12 cellular contexts compared by ENCODE assay signal in the genomic region with DNA sequence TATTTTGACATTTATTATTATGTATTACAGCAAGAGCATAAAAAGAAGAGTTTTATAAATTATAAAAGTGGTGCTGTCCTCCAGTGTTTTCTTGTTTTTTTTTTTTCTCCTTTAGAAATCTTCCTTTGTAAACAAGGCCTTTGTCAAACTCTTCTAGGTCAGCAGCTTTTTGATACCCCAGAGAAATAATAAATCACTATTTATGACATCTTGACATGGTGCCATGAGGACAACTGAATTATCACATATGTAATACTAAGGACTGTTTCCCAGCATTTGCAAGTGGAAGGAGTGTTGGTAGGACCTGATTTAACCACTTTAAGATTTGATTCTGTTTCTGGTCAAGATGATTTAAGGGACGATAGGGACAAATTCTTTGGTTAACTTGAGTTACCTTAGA. TPM values are rescaled to one million over a fixed set of nuclear protein-coding genes. Genes with fewer than 3 reads are reported as not detected.
A peak's percentile ranks its signal among the peaks of the same experiment; 100 is the strongest.
DNase-seq lines count a peak whose midpoint lies in the region; ATAC-seq and TF ChIP-seq lines count a peak whose summit lies in the region.
"Had no signal": no experiment of that assay in that cellular context is flagged by ENCODE, and none has a peak within 500 bp of the region (broad histone marks: within the 10 kb centered on the region; RNA-seq: fewer than 3 reads in every experiment).

No MANE protein-coding gene starts in this region.

- peaks cover 4% of the 10 kb centered on the region for H3K27me3 Mint-ChIP-seq in activated naive CD4-positive, alpha-beta T cell treated with anti-CD3 and anti-CD28 coated beads, Interleukin-2, amount 10 ng/mL, durations not matched to agents 7 days and 5 days
- H3K27me3 Mint-ChIP-seq in T-cell: no peaks in the 10 kb centered on the region

- H3K36me3 ChIP-seq in gastroesophageal sphincter (no peaks in the 10 kb centered on the region), thymus (ENCODE audit: control insufficient read depth, insufficient read depth) (no peaks in the 10 kb centered on the region)
- H3K36me3 ChIP-seq: esophagus squamous epithelium had no signal

- no peak for TF ChIP-seq EP300 in gastroesophageal sphincter (IDR thresholded peaks at IDR 0.05)

- H3K9me3 ChIP-seq in gastroesophageal sphincter (no peaks in the 10 kb centered on the region), thymus (ENCODE audit: control insufficient read depth) (no peaks in the 10 kb centered on the region)
- H3K9me3 ChIP-seq: esophagus squamous epithelium had no signal

- no peak for TF ChIP-seq POLR2A in gastroesophageal sphincter (IDR thresholded peaks at IDR 0.05)

- POLR2A ChIA-PET in T-cell (lab: Charles Lee): interaction anchor here in 1 of 2 donors (0.6 kb wide), 1 partner anchor 73 kb away, joined by 3 read pairs; no protein-coding TSS in a partner anchor

- no peaks in the 10 kb centered on the region for H3K9me3 Mint-ChIP-seq in activated naive CD4-positive, alpha-beta T cell treated with anti-CD3 and anti-CD28 coated beads, Interleukin-2, amount 10 ng/mL, durations not matched to agents 7 days and 5 days
- H3K9me3 Mint-ChIP-seq in activated naive CD4-positive, alpha-beta T cell treated with anti-CD3 and anti-CD28 coated beads, Interleukin-2, amount 50 U/mL, for 72 hours: no peaks in the 10 kb centered on the region
- H3K9me3 Mint-ChIP-seq in T-cell: no peaks in the 10 kb centered on the region

- H3K27me3 ChIP-seq in gastroesophageal sphincter: no peaks in the 10 kb centered on the region
- H3K27me3 ChIP-seq in thymus (ENCODE audit: control insufficient read depth, insufficient read depth): peaks cover 17% of the 10 kb centered on the region
- H3K27me3 ChIP-seq: esophagus squamous epithelium had no signal

- WGBS in gastroesophageal sphincter (ENCODE audit: low coverage in 1 of 2), 2 donors: 17 to 32% methylated on average over 1 of the region's 1 CpG
- 91% methylated on average over 1 of the region's 1 CpG for WGBS in thymus

- DNase-seq in activated naive CD4-positive, alpha-beta T cell treated with anti-CD3 and anti-CD28 coated beads, Interleukin-2, amount 10 ng/mL, durations not matched to agents 7 days and 5 days: no peak
- DNase-seq in activated naive CD4-positive, alpha-beta T cell treated with anti-CD3 and anti-CD28 coated beads, Interleukin-2, amount 50 U/mL, for 72 hours (ENCODE audit: low spot score in 2 of 2): no peak
- DNase-seq in T-cell (no peak), NCI-H1092 treated with DMSO at 0.1 percent for 48 hours (lab: John Stamatoyannopoulos, UW) (no peak)
- DNase-seq: EL, esophagus squamous epithelium, Kasumi-1, PC-3 had no signal

- peak overlapping the region in 3 of 4 donors; percentile 50 to 100 (median 98) for H3K27ac ChIP-seq in gastroesophageal sphincter
- H3K27ac ChIP-seq in thymus (ENCODE audit: low read depth): no peak overlapping the region

- CTCF ChIA-PET in activated naive CD4-positive, alpha-beta T cell treated with anti-CD3 and anti-CD28 coated beads, Interleukin-2, amount 10 ng/mL, durations not matched to agents 7 days and 5 days (lab: Charles Lee): interaction anchor here (0.6 kb wide), 1 partner anchor 608 kb away, joined by 3 read pairs; no protein-coding TSS in a partner anchor
- CTCF ChIA-PET in T-cell (lab: Charles Lee): interaction anchor here in 1 of 2 donors (0.6 kb wide), 1 partner anchor 40 kb away, joined by 3 read pairs; no protein-coding TSS in a partner anchor

- peak overlapping the region; percentile 66 for H3K4me3 Mint-ChIP-seq in activated naive CD4-positive, alpha-beta T cell treated with anti-CD3 and anti-CD28 coated beads, Interleukin-2, amount 10 ng/mL, durations not matched to agents 7 days and 5 days
- peak overlapping the region; percentile 37 to 100 (median 65) for H3K4me3 Mint-ChIP-seq in T-cell

- H3K27ac Mint-ChIP-seq in activated naive CD4-positive, alpha-beta T cell treated with anti-CD3 and anti-CD28 coated beads, Interleukin-2, amount 10 ng/mL, durations not matched to agents 7 days and 5 days: peak overlapping the region; percentile 100
- H3K27ac Mint-ChIP-seq in activated naive CD4-positive, alpha-beta T cell treated with anti-CD3 and anti-CD28 coated beads, Interleukin-2, amount 50 U/mL, for 72 hours: peak overlapping the region in 1 of 2 donors; percentile 33
- peak overlapping the region in 1 of 2 donors; percentile 59 for H3K27ac Mint-ChIP-seq in T-cell

- H3K36me3 Mint-ChIP-seq in activated naive CD4-positive, alpha-beta T cell treated with anti-CD3 and anti-CD28 coated beads, Interleukin-2, amount 10 ng/mL, durations not matched to agents 7 days and 5 days: peaks cover 33% of the 10 kb centered on the region
- H3K36me3 Mint-ChIP-seq in activated naive CD4-positive, alpha-beta T cell treated with anti-CD3 and anti-CD28 coated beads, Interleukin-2, amount 50 U/mL, for 72 hours: peaks cover 22 to 33% of the 10 kb centered on the region in 2 donors
- no peaks in the 10 kb centered on the region for H3K36me3 Mint-ChIP-seq in T-cell

- no peak for TF ChIP-seq CTCF in gastroesophageal sphincter (IDR thresholded peaks at IDR 0.05)

- H3K4me3 ChIP-seq in gastroesophageal sphincter: no peak overlapping the region
- H3K4me3 ChIP-seq in thymus (ENCODE audit: low read length): peak overlapping the region; percentile 0

- H3K4me1 ChIP-seq in gastroesophageal sphincter (peaks cover 9 to 68% (median 33%) of the 10 kb centered on the region in 3 donors), thymus (ENCODE audit: control insufficient read depth, insufficient read depth, low read length) (peaks cover 20% of the 10 kb centered on the region)

- no peak for ATAC-seq in activated naive CD4-positive, alpha-beta T cell treated with anti-CD3 and anti-CD28 coated beads, Interleukin-2, amount 50 U/mL, for 72 hours
- ATAC-seq in T-cell (replicated peaks in 1 of 4) (no peak), gastroesophageal sphincter (no peak), HG03097 (IDR thresholded peaks at IDR 0.05; ENCODE audit: low FRiP score, unreplicated experiment) (no peak), HG03571 (IDR thresholded peaks at IDR 0.05; ENCODE audit: unreplicated experiment) (no peak)
- ATAC-seq: PC-3 had no signal

- H3K4me1 Mint-ChIP-seq in activated naive CD4-positive, alpha-beta T cell treated with anti-CD3 and anti-CD28 coated beads, Interleukin-2, amount 10 ng/mL, durations not matched to agents 7 days and 5 days: peaks cover 58% of the 10 kb centered on the region
- H3K4me1 Mint-ChIP-seq in T-cell: peaks cover 69 to 70% (median 69%) of the 10 kb centered on the region in 3 donors

RNA-seq across cellular contexts. Expression of a gene that starts 4.6 kb away (rescaled TPM):
- 100 to 1,000 TPM; 103 to 137 TPM for total RNA-seq in activated naive CD4-positive, alpha-beta T cell treated with anti-CD3 and anti-CD28 coated beads, Interleukin-2, amount 50 U/mL, for 72 hours
- total RNA-seq in T-cell: 100 to 1,000 TPM; 225 to 325 (median 237) TPM
- 100 to 1,000 TPM in 2 of 4 donors, 10 to 100 TPM in 2; 90.5 to 133 (median 98.5) TPM for total RNA-seq in gastroesophageal sphincter
- polyA plus RNA-seq in thymus: 79.4 TPM
